ENCODE assay signal across 11 cellular contexts in the genomic region with DNA sequence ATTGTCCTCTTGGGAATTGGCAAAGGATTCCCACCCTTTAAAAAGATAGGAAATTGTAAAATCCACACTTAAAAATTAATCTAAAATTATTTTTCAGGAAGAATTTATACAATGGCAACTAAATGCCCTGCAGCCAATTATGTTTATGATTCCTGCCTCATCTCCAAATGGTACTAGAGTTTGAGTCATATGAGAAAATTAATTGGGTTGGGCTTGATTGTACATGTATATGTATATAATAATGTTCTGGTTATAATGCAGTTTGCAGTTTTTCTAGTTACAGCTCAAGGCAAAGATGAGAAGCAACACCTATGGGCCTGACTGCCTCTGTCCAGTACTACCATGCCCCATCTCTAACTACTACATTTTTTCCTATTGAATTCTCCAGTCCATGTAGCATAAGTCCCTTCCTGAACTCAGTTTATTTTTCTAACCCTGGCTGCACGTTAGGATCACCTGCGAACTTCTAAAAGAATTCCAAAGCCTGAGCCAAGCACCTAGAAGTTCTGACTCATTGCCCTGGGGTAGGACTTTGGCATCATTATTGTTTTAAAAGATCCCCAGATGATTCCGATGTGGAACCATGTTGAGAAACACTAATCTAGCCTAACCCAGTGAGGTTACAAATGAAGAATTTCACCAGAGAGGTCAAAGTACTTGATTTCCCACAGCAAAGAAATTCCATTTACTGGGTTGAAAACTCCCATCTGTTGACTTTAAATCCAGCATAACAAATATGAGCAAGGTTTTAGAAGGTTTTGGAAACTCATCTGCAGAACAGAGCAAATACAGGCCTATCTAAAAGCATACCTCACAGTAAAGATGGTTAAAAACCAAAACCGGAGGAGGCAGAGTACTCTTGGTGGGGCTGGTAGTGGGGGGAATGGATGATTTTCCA. TPM values are rescaled to one million over a fixed set of nuclear protein-coding genes. Genes with fewer than 3 reads are reported as not detected.
DNase-seq lines count a peak whose midpoint lies in the region; ATAC-seq, FAIRE-seq and TF ChIP-seq lines count a peak whose summit lies in the region.
"Had no signal": no experiment of that assay in that cellular context is flagged by ENCODE, and none has a peak within 500 bp of the region (broad histone marks: within the 10 kb centered on the region; RNA-seq: fewer than 3 reads in every experiment).

No MANE protein-coding gene starts in this region.

- H3K4me1 ChIP-seq in breast epithelium (peaks cover 3 to 6% of the 10 kb centered on the region in 2 donors), HepG2 (ENCODE audit: insufficient read depth, low read length) (peaks cover 100% of the 10 kb centered on the region), tibial nerve (peaks cover 0 to 100% (median 82%) of the 10 kb centered on the region in 4 donors)

- peaks cover 100% of the 10 kb centered on the region for H3K79me2 ChIP-seq in HepG2 (ENCODE audit: insufficient read depth, low read length)

- peak; percentile 90 for ATAC-seq in HepG2
- no peak for ATAC-seq in GM19397 (IDR thresholded peaks at IDR 0.05; ENCODE audit: unreplicated experiment)

- peak overlapping the region; percentile 47 for H3K9ac ChIP-seq in HepG2 (ENCODE audit: insufficient read depth, low read depth, low read length)

- H3K27me3 Mint-ChIP-seq in activated T-cell treated with anti-CD3 and anti-CD28 coated beads, Interleukin-2, amount 50 U/mL, for 24 hours = no peaks in the 10 kb centered on the region

- H3K4me2 ChIP-seq in HepG2 (ENCODE audit: low read depth, low read length) = peak overlapping the region; percentile 64

- H3K27ac Mint-ChIP-seq in activated T-cell treated with anti-CD3 and anti-CD28 coated beads, Interleukin-2, amount 50 U/mL, for 24 hours = peak overlapping the region; percentile 100

- TF ChIP-seq POLR2A in breast epithelium (IDR thresholded peaks at IDR 0.05) (no peak), HepG2 (IDR thresholded peaks at IDR 0.05; ENCODE audit: insufficient read depth in 1 of 2, low read depth in 2 of 2, low read length in 2 of 2) (no peak; a peak in 1 of 4 replicates), tibial nerve (IDR thresholded peaks at IDR 0.05) (no peak)

- TF ChIP-seq CTCF in breast epithelium (IDR thresholded peaks at IDR 0.05) (no peak), HepG2 (CRISPR knock-in tag; IDR thresholded peaks at IDR 0.05) (no peak), tibial nerve (IDR thresholded peaks at IDR 0.05) (no peak)

- WGBS in HepG2 (ENCODE audit: low lambda C conversion rate) = 1% methylated on average over 4 of the region's 4 CpGs
- 44 to 53% methylated on average over 4 of the region's 4 CpGs for WGBS in tibial nerve, 2 donors

- H3K36me3 ChIP-seq in breast epithelium (no peaks in the 10 kb centered on the region), HepG2 (replicated peaks in 1 of 2; ENCODE audit: control insufficient read depth in 1 of 2, insufficient read depth in 2 of 2, low read length in 2 of 2) (peaks cover 15 to 53% of the 10 kb centered on the region in 2 experiments), tibial nerve (peaks cover 0 to 11% (median 0%) of the 10 kb centered on the region in 3 donors)
- H3K36me3 ChIP-seq: ovary had no signal

- H3K27me3 ChIP-seq in breast epithelium = no peaks in the 10 kb centered on the region
- H3K27me3 ChIP-seq in HepG2 (ENCODE audit: control insufficient read depth in 1 of 2, insufficient read depth in 2 of 2, low read length in 2 of 2) = no peaks in the 10 kb centered on the region
- H3K27me3 ChIP-seq in tibial nerve = no peaks in the 10 kb centered on the region
- H3K27me3 ChIP-seq: ovary had no signal

- peak overlapping the region; percentile 71 to 77 for H3K27ac ChIP-seq in breast epithelium
- H3K27ac ChIP-seq in HepG2 (ENCODE audit: extremely low read length, insufficient read depth, low read length) = peak overlapping the region; percentile 79
- peak overlapping the region; percentile 39 to 91 (median 75) for H3K27ac ChIP-seq in tibial nerve
- H3K27ac ChIP-seq: ovary had no signal

- no peak for DNase-seq in activated T-cell treated with anti-CD3 and anti-CD28 coated beads, Interleukin-2, amount 50 U/mL, for 24 hours
- DNase-seq in activated T-cell treated with anti-CD3 and anti-CD28 coated beads for 4 hours = no peak
- no peak for DNase-seq in breast epithelium (ENCODE audit: low spot score in 2 of 2)
- peak; percentile 98 for DNase-seq in HepG2 (ENCODE audit: low spot score)
- DNase-seq in tibial nerve (ENCODE audit: low spot score in 2 of 2) = no peak
- DNase-seq in NCI-H1417 treated with DMSO at 0.1 percent for 48 hours (lab: John Stamatoyannopoulos, UW) = no peak
- DNase-seq in NAMALWA (ENCODE audit: low spot score) = no peak
- DNase-seq: H7, NCI-H526 treated with DMSO at 0.1 percent for 48 hours, ovary had no signal

- FAIRE-seq in HepG2 (lab: Jason Lieb, UNC) = peak; percentile 72

- H2AFZ ChIP-seq in HepG2 (ENCODE audit: low read length) = no peak overlapping the region

- no peak for TF ChIP-seq RAD21 in HepG2 (CRISPR knock-in tag; IDR thresholded peaks at IDR 0.05)

- in situ Hi-C loops in HepG2 (cut with HindIII; ENCODE audit: extremely low pct_ligation_motif_present, low pct_unique_long_range_greater_than_20kb) = no loop called here

- peaks cover 94% of the 10 kb centered on the region for H3K4me1 Mint-ChIP-seq in activated T-cell treated with anti-CD3 and anti-CD28 coated beads, Interleukin-2, amount 50 U/mL, for 24 hours (ENCODE audit: low read depth)

- peaks cover 96% of the 10 kb centered on the region for H4K20me1 ChIP-seq in HepG2 (ENCODE audit: insufficient read depth, low read length)

- POLR2A ChIA-PET in HepG2 (lab: Yijun Ruan, JAX) = interaction anchor here (1.0 to 2.3 kb wide), 4 partner anchors 13 to 367 kb away, joined by 3 to 10 read pairs (median 4); a partner anchor contains a TSS

- H3K36me3 Mint-ChIP-seq in activated T-cell treated with anti-CD3 and anti-CD28 coated beads, Interleukin-2, amount 50 U/mL, for 24 hours (ENCODE audit: low read depth) = peaks cover 92% of the 10 kb centered on the region

- H3K9me3 Mint-ChIP-seq in activated T-cell treated with anti-CD3 and anti-CD28 coated beads, Interleukin-2, amount 50 U/mL, for 24 hours = no peaks in the 10 kb centered on the region

- H3K4me3 Mint-ChIP-seq in activated T-cell treated with anti-CD3 and anti-CD28 coated beads, Interleukin-2, amount 50 U/mL, for 24 hours = peak overlapping the region; percentile 40

- intact Hi-C loops in breast epithelium (cut with DNase I; ENCODE audit: low total_unique reads) = no loop called here
- intact Hi-C loops in HepG2 (cut with micrococcal nuclease; ENCODE audit: unreplicated experiment) = loop anchor here (1.0 kb wide), 1 partner anchor 28 kb away; no protein-coding TSS in a partner anchor

- H3K9me3 ChIP-seq in breast epithelium = no peaks in the 10 kb centered on the region
- no peaks in the 10 kb centered on the region for H3K9me3 ChIP-seq in HepG2 (ENCODE audit: low read length)
- no peaks in the 10 kb centered on the region for H3K9me3 ChIP-seq in tibial nerve
- H3K9me3 ChIP-seq: ovary had no signal

- no TSS peak for BruUV-seq in HepG2 (replicated peaks; lab: Mats Ljungman, UMichigan)

- TF ChIP-seq EP300 in HepG2 (IDR thresholded peaks at IDR 0.05; ENCODE audit: low read depth in 2 of 2, low read length in 2 of 2) (peak in 1 of 2 experiments; percentile 91; a peak in 2 of 4 replicates), HepG2 (CRISPR knock-in tag; IDR thresholded peaks at IDR 0.05; ENCODE audit: borderline replicate concordance) (no peak), tibial nerve (IDR thresholded peaks at IDR 0.05) (peak in 1 of 2 donors; percentile 74)

- CTCF ChIA-PET in HepG2 (lab: Yijun Ruan, JAX; ENCODE audit: low intra/inter-chr PET ratio, low total read pairs) = no interaction called here

- H3K4me3 ChIP-seq in breast epithelium (peak overlapping the region in 1 of 3 donors; percentile 0), HepG2 (replicated peaks in 1 of 3; ENCODE audit: insufficient read depth in 1 of 3, low read depth in 2 of 3, low read length in 3 of 3) (peak overlapping the region in 1 of 3 experiments; percentile 32; a peak in 1 of 6 replicates), tibial nerve (no peak overlapping the region)
- H3K4me3 ChIP-seq: ovary had no signal

RNA-seq across cellular contexts. Expression of a gene that starts 19.4 kb away (rescaled TPM):
- total RNA-seq in breast epithelium (100 to 1,000 TPM; 205 to 281 (median 243) TPM), HepG2 (2016; rRNA removed; fragmentation: Illumina TruSeq; extraction: Trizol) (68.1 and 82.2 TPM in 2 replicates), tibial nerve (100 to 1,000 TPM; 338 to 406 (median 350) TPM)
- total RNA-seq in HepG2 (2016; cell fraction: cytosol; rRNA removed; fragmentation: Illumina TruSeq; extraction: Trizol; ENCODE audit: low read depth) = 25.9 and 27.4 TPM in 2 replicates
- 66.0 and 82.3 TPM in 2 replicates for total RNA-seq in HepG2 (2016; cell fraction: insoluble cytoplasmic fraction; rRNA removed; fragmentation: Illumina TruSeq; extraction: Trizol)
- total RNA-seq in HepG2 (2016; cell fraction: membrane; rRNA removed; fragmentation: Illumina TruSeq; extraction: Trizol) = 67.6 and 68.8 TPM in 2 replicates
- total RNA-seq in HepG2 (2016; cell fraction: nucleus; rRNA removed; fragmentation: Illumina TruSeq; extraction: Trizol) = 134 and 135 TPM in 2 replicates
- polyA plus RNA-seq in HepG2 (2011; rRNA removed) = 187 and 204 TPM in 2 replicates
- 141 and 194 TPM in 2 replicates for polyA plus RNA-seq in HepG2 (2011; cell fraction: cytosol; rRNA removed)
- 105 and 123 TPM in 2 replicates for polyA plus RNA-seq in HepG2 (2011; cell fraction: nucleus; rRNA removed)
- polyA plus RNA-seq in HepG2 (2012) = 125 and 162 TPM in 2 replicates
- 8.6 and 9.7 TPM in 2 replicates for polyA plus RNA-seq in HepG2 (2016; cell fraction: cytosol; fragmentation: Illumina TruSeq; extraction: Trizol; ENCODE audit: low read depth)
- 68.0 and 70.0 TPM in 2 replicates for polyA plus RNA-seq in HepG2 (2016; cell fraction: insoluble cytoplasmic fraction; fragmentation: Illumina TruSeq; extraction: Trizol; ENCODE audit: low read depth)
- 38.2 and 38.9 TPM in 2 replicates for polyA plus RNA-seq in HepG2 (2016; cell fraction: membrane; fragmentation: Illumina TruSeq; extraction: Trizol; ENCODE audit: low read depth)
- polyA plus RNA-seq in HepG2 (2016; cell fraction: nucleus; fragmentation: Illumina TruSeq; extraction: Trizol; ENCODE audit: insufficient read depth, low read depth) = 134 and 138 TPM in 2 replicates
- 24.1 and 399 TPM in 2 replicates for polyA minus RNA-seq in HepG2 (2011; rRNA and poly(A)+ RNA removed; ENCODE audit: low replicate concordance)
- polyA minus RNA-seq in HepG2 (2011; cell fraction: cytosol; rRNA and poly(A)+ RNA removed) = 188 and 237 TPM in 2 replicates
- polyA minus RNA-seq in HepG2 (2011; cell fraction: nucleus; rRNA and poly(A)+ RNA removed) = 353 and 432 TPM in 2 replicates
